8 cellular contexts compared by ENCODE assay signal in the genomic region with DNA sequence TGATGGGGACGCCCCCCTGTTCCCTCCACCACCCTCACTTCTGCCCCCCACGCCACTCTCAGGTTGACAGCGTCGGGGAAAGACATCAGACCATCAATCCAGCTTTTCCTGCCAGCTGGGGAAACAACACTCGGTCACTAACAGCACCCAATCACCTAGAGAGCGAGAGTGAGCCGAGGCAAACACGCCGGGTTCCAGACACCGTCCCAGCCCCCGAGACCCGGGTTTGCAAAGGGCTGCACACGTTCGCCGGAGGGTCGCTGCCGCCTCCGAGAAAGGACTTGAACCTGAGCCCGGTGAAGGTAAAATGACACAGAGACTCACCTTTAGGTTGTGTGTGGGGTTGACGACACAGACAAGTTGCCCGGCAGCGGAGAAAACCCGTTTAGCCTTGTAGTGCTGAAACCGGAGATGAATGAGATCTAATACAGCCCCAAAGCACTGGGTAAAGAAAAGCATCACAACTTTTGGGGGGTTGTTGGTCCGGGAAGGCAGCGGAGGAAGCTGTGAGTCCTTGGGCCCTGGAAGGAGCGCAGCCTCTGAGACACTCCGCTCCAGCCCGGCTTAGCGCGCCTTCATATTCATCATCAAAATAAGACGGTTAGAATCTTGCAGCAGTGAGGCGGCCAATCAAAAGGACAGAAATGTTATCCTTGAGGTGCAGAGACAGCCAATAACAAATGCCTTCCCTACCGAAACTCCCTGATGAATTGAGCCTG. TPM values are rescaled to one million over a fixed set of nuclear protein-coding genes. Genes with fewer than 3 reads are reported as not detected.
DNase-seq lines count a peak whose midpoint lies in the region; ATAC-seq and TF ChIP-seq lines count a peak whose summit lies in the region.

A gene with protein sequence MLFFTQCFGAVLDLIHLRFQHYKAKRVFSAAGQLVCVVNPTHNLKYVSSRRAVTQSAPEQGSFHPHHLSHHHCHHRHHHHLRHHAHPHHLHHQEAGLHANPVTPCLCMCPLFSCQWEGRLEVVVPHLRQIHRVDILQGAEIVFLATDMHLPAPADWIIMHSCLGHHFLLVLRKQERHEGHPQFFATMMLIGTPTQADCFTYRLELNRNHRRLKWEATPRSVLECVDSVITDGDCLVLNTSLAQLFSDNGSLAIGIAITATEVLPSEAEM (minus strand): TSS at position 583 of the 719 bp plus-strand sequence. CDS start 124 bp downstream, at position 459.

- intact Hi-C loops in activated CD4-positive, alpha-beta T cell treated with anti-CD3 and anti-CD28 coated beads, Interleukin-2, amount 10 ng/mL, durations not matched to agents 24 days and 14 days (cut with micrococcal nuclease): no loop called here

- peaks cover 59% of the 10 kb centered on the region for H3K27me3 Mint-ChIP-seq in activated CD4-positive, alpha-beta T cell treated with anti-CD3 and anti-CD28 coated beads, Interleukin-2, amount 10 ng/mL, durations not matched to agents 24 days and 14 days

- no peak for ATAC-seq in HG02840 (IDR thresholded peaks at IDR 0.05; ENCODE audit: low FRiP score, unreplicated experiment)
- no peak for ATAC-seq in GM19463 (IDR thresholded peaks at IDR 0.05; ENCODE audit: unreplicated experiment)

- in situ Hi-C loops in GM13976 (cut with MboI; ENCODE audit: low sequenced_read_pairs, unreplicated experiment): no loop called here

- H3K27ac Mint-ChIP-seq in activated CD4-positive, alpha-beta T cell treated with anti-CD3 and anti-CD28 coated beads, Interleukin-2, amount 10 ng/mL, durations not matched to agents 24 days and 14 days: no peak within 1 kb of the TSS

- peaks cover 5% of the 10 kb centered on the region for H3K9me3 Mint-ChIP-seq in activated CD4-positive, alpha-beta T cell treated with anti-CD3 and anti-CD28 coated beads, Interleukin-2, amount 10 ng/mL, durations not matched to agents 24 days and 14 days

- H3K4me3 Mint-ChIP-seq in activated CD4-positive, alpha-beta T cell treated with anti-CD3 and anti-CD28 coated beads, Interleukin-2, amount 10 ng/mL, durations not matched to agents 24 days and 14 days: peak within 1 kb of the TSS; percentile 91

- TF ChIP-seq CTCF in epithelial cell of proximal tubule (conservative IDR thresholded peaks at IDR 0.05; ENCODE audit: low read depth, low read length) (no peak), GM13976 (IDR thresholded peaks at IDR 0.05; ENCODE audit: borderline replicate concordance, control extremely low read depth, extremely low read depth, insufficient read depth, missing control alignments) (no peak)

- H3K4me1 Mint-ChIP-seq in activated CD4-positive, alpha-beta T cell treated with anti-CD3 and anti-CD28 coated beads, Interleukin-2, amount 10 ng/mL, durations not matched to agents 24 days and 14 days: peaks cover 38% of the 10 kb centered on the region

- peak within 1 kb of the TSS; percentile 50 for H3K4me3 ChIP-seq in epithelial cell of proximal tubule (ENCODE audit: low read depth, low read length)

- DNase-seq in EL (peak; percentile 9), epithelial cell of proximal tubule (ENCODE audit: low read depth) (no peak), non-pigmented ciliary epithelial cell (ENCODE audit: low read depth) (peak; percentile 13), GF-D8 (lab: John Stamatoyannopoulos, UW) (no peak), GM13976 (ENCODE audit: low spot score) (no peak)
- DNase-seq in activated CD4-positive, alpha-beta T cell treated with anti-CD3 and anti-CD28 coated beads, Interleukin-2, amount 10 ng/mL, durations not matched to agents 24 days and 14 days: peak; percentile 68

- no peaks in the 10 kb centered on the region for H3K36me3 Mint-ChIP-seq in activated CD4-positive, alpha-beta T cell treated with anti-CD3 and anti-CD28 coated beads, Interleukin-2, amount 10 ng/mL, durations not matched to agents 24 days and 14 days (ENCODE audit: low read depth)

RNA-seq across cellular contexts. Expression of the gene that starts here (rescaled TPM):
- 0.05 TPM in 1 of 2 replicates, not detected in the other for total RNA-seq in activated CD4-positive, alpha-beta T cell treated with anti-CD3 and anti-CD28 coated beads, Interleukin-2, amount 10 ng/mL, durations not matched to agents 24 days and 14 days
- total RNA-seq in epithelial cell of proximal tubule: 0.23 and 0.29 TPM in 2 replicates

Comparison
In these comparisons a context has a peak if more than half of its experiments do, and no peak if none do; other contexts are left out.
1. Peak in DNase-seq in activated CD4-positive, alpha-beta T cell treated with anti-CD3 and anti-CD28 coated beads, Interleukin-2, amount 10 ng/mL, durations not matched to agents 24 days and 14 days; RNA of the gene not detected or under 1 TPM.
2. DNase-seq: peak in EL (single experiment) and non-pigmented ciliary epithelial cell (single experiment); none in epithelial cell of proximal tubule (single experiment), GF-D8 (single experiment) and GM13976 (single experiment).